Comparison of ENCODE assay signal across 18 cellular contexts in genomic region chr14:86510503-86510902, GRCh38.
DNase-seq lines count a peak whose midpoint lies in the region; ATAC-seq lines count a peak whose summit lies in the region.
"Had no signal": no experiment of that assay in that cellular context is flagged by ENCODE, and none has a peak within 500 bp of the region (broad histone marks: within the 10 kb centered on the region; RNA-seq: fewer than 3 reads in every experiment).

No MANE protein-coding gene starts in this region.

- H3K9me3 Mint-ChIP-seq in activated T-helper 2 cell treated with anti-CD3 and anti-CD28 coated beads, Interferon-gamma antibody, Interleukin-2, Interleukin-4, amounts not matched to agents 10 μg/mL and 5 μg/mL and 100 μg/mL, durations not matched to agents 14 hours and 24 hours and 36 hours, result no peaks in the 10 kb centered on the region

- ATAC-seq in sciatic nerve (peak; percentile 93), HG02588 (IDR thresholded peaks at IDR 0.05; ENCODE audit: unreplicated experiment) (no peak)

- H3K36me3 Mint-ChIP-seq in activated T-helper 2 cell treated with anti-CD3 and anti-CD28 coated beads, Interferon-gamma antibody, Interleukin-2, Interleukin-4, amounts not matched to agents 10 μg/mL and 5 μg/mL and 100 μg/mL, durations not matched to agents 14 hours and 24 hours and 36 hours (ENCODE audit: low read depth), result no peaks in the 10 kb centered on the region
- H3K36me3 Mint-ChIP-seq: CD4-positive, alpha-beta memory T cell had no signal

- no peaks in the 10 kb centered on the region for H3K4me1 Mint-ChIP-seq in activated T-helper 2 cell treated with anti-CD3 and anti-CD28 coated beads, Interferon-gamma antibody, Interleukin-2, Interleukin-4, amounts not matched to agents 10 μg/mL and 5 μg/mL and 100 μg/mL, durations not matched to agents 14 hours and 24 hours and 36 hours (ENCODE audit: low read depth)
- H3K4me1 Mint-ChIP-seq: CD4-positive, alpha-beta memory T cell had no signal

- DNase-seq in NCI-H2227 (lab: John Stamatoyannopoulos, UW; ENCODE audit: unreplicated experiment) (peak; percentile 8), NCI-H2227 treated with DMSO at 0.1 percent for 48 hours (lab: John Stamatoyannopoulos, UW) (no peak), astrocyte of the hippocampus (ENCODE audit: low read depth, low spot score) (peak; percentile 26), medulla oblongata (ENCODE audit: extremely low spot score) (peak; percentile 29), sciatic nerve (ENCODE audit: low spot score) (no peak)
- no peak for DNase-seq in activated CD4-positive, alpha-beta T cell treated with anti-CD3 and anti-CD28 coated beads, Interleukin-2, amount 50 U/mL, for 4 hours
- no peak for DNase-seq in activated T-helper 2 cell treated with anti-CD3 and anti-CD28 coated beads, Interferon-gamma antibody, Interleukin-2, Interleukin-4, amounts not matched to agents 10 μg/mL and 5 μg/mL and 100 μg/mL, durations not matched to agents 14 hours and 24 hours and 36 hours (ENCODE audit: low spot score)
- DNase-seq: CD4-positive, alpha-beta memory T cell; DMS79 treated with DMSO at 0.1 percent for 48 hours; H7; MG63; NCI-H1105; NCI-H1694; NCI-H2107; NCI-H345; NCI-H526 treated with DMSO at 0.1 percent for 48 hours; RPMI8226 had no signal

- intact Hi-C loops in sciatic nerve (cut with DNase I), result no loop called here
- intact Hi-C loops in activated T-helper 2 cell treated with anti-CD3 and anti-CD28 coated beads, Interferon-gamma antibody, Interleukin-2, Interleukin-4, amounts not matched to agents 10 μg/mL and 5 μg/mL and 100 μg/mL, durations not matched to agents 14 hours and 24 hours and 36 hours (cut with micrococcal nuclease), result no loop called here

- no peaks in the 10 kb centered on the region for H3K27me3 Mint-ChIP-seq in activated T-helper 2 cell treated with anti-CD3 and anti-CD28 coated beads, Interferon-gamma antibody, Interleukin-2, Interleukin-4, amounts not matched to agents 10 μg/mL and 5 μg/mL and 100 μg/mL, durations not matched to agents 14 hours and 24 hours and 36 hours (ENCODE audit: low read depth)
- H3K27me3 Mint-ChIP-seq: CD4-positive, alpha-beta memory T cell had no signal

- H3K4me3 Mint-ChIP-seq in activated T-helper 2 cell treated with anti-CD3 and anti-CD28 coated beads, Interferon-gamma antibody, Interleukin-2, Interleukin-4, amounts not matched to agents 10 μg/mL and 5 μg/mL and 100 μg/mL, durations not matched to agents 14 hours and 24 hours and 36 hours (ENCODE audit: low read depth), result no peak overlapping the region
- H3K4me3 Mint-ChIP-seq: CD4-positive, alpha-beta memory T cell had no signal

- no peak overlapping the region for H3K27ac Mint-ChIP-seq in activated T-helper 2 cell treated with anti-CD3 and anti-CD28 coated beads, Interferon-gamma antibody, Interleukin-2, Interleukin-4, amounts not matched to agents 10 μg/mL and 5 μg/mL and 100 μg/mL, durations not matched to agents 14 hours and 24 hours and 36 hours
- H3K27ac Mint-ChIP-seq: CD4-positive, alpha-beta memory T cell had no signal

Comparison
In these comparisons a context has a peak if more than half of its experiments do, and no peak if none do; other contexts are left out.
1. DNase-seq: peak in NCI-H2227 (single experiment), astrocyte of the hippocampus (single experiment) and medulla oblongata (single experiment); none in NCI-H2227 treated with DMSO at 0.1 percent for 48 hours (single experiment), sciatic nerve (single experiment), activated CD4-positive, alpha-beta T cell treated with anti-CD3 and anti-CD28 coated beads, Interleukin-2, amount 50 U/mL, for 4 hours (0 of 2) and activated T-helper 2 cell treated with anti-CD3 and anti-CD28 coated beads, Interferon-gamma antibody, Interleukin-2, Interleukin-4, amounts not matched to agents 10 μg/mL and 5 μg/mL and 100 μg/mL, durations not matched to agents 14 hours and 24 hours and 36 hours (single experiment).